2 cellular contexts compared by ENCODE assay signal in the genomic region with DNA sequence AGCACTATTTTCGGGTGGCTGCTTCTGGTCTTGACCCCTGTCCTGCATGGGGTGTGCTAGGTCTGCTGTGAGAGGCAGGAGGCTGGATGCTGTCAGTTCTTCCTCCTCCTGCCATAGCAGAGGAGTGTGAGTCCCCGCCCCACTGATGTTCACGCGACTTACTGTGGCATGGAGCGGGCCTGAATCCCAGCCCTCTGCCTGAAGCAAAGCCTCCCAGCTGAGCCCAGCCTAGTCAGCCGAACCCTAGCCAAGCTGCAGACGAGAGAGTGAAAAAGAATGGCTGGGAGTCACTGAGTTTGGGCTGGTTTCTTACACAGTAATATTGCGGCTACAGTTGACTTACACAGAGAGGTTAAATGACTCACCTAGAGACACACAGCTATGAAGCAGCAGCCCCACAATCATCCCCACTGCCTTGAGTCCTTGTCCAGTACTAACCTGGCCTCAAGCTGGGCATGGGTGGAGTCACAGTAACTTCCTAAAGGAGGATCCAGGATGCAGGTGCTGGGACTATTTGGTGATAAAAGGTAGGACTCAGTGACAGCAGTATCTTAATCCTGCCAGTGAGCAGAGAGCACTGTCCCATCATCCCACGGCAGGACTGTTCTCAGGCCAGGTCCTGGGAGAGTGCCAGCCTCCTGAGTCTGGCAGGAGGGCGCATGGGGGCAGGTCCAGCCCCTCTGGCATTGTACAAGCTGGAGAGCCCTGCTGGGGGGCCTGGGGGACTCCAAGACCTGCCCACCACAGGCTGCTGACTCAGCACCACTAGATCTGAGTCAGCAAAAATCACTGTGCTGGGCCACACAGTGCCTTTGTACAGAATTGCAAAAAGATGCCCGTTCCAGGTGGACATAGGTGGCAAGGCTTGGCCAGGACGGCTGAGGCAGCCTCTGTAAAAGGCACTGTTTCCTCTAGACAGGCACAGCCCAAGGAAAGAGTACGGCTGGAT.
TF ChIP-seq lines count a peak whose summit lies in the region.

No MANE protein-coding gene starts in this region.

TF ChIP-seq in A549, 52 proteins besides CTCF, POLR2A, EP300 and RAD21:
- TF ChIP-seq, protein P1, sequence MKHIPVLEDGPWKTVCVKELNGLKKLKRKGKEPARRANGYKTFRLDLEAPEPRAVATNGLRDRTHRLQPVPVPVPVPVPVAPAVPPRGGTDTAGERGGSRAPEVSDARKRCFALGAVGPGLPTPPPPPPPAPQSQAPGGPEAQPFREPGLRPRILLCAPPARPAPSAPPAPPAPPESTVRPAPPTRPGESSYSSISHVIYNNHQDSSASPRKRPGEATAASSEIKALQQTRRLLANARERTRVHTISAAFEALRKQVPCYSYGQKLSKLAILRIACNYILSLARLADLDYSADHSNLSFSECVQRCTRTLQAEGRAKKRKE (CRISPR knock-in tag; IDR thresholded peaks at IDR 0.05; ENCODE audit: low read depth), result no peak
- peak; percentile 97 for TF ChIP-seq MAFK (IDR thresholded peaks at IDR 0.05; ENCODE audit: partially characterized antibody)

TF ChIP-seq in H1, 55 proteins besides CTCF, POLR2A, EP300 and RAD21:
- TF ChIP-seq MAFK (IDR thresholded peaks at IDR 0.05; ENCODE audit: low read depth, low read length), result peak; percentile 89; the same call in 1 of the 2 replicates
- TF ChIP-seq TAF1 (IDR thresholded peaks at IDR 0.05; ENCODE audit: low read depth, low read length), result no peak
- no peak for TF ChIP-seq KDM4A (IDR thresholded peaks at IDR 0.05; ENCODE audit: low read depth, low read length, severe bottlenecking)
- TF ChIP-seq BACH1 (IDR thresholded peaks at IDR 0.05; ENCODE audit: low read length), result peak; percentile 98
- no peak for TF ChIP-seq POU5F1 (IDR thresholded peaks at IDR 0.05; ENCODE audit: low read depth, low read length)
- TF ChIP-seq GTF2F1 (IDR thresholded peaks at IDR 0.05; ENCODE audit: borderline replicate concordance, low read depth, low read length), result no peak
- no peak for TF ChIP-seq HDAC6 (IDR thresholded peaks at IDR 0.05; ENCODE audit: low read depth, low read length)
- TF ChIP-seq GABPA (IDR thresholded peaks at IDR 0.05; ENCODE audit: borderline replicate concordance, insufficient read depth, low read length), result no peak
- no peak for TF ChIP-seq CEBPB (IDR thresholded peaks at IDR 0.05; ENCODE audit: low read depth, low read length)
- no peak for TF ChIP-seq BCL11A (IDR thresholded peaks at IDR 0.05; ENCODE audit: low read depth in 2 of 2, low read length in 2 of 2)
- TF ChIP-seq, protein P2, sequence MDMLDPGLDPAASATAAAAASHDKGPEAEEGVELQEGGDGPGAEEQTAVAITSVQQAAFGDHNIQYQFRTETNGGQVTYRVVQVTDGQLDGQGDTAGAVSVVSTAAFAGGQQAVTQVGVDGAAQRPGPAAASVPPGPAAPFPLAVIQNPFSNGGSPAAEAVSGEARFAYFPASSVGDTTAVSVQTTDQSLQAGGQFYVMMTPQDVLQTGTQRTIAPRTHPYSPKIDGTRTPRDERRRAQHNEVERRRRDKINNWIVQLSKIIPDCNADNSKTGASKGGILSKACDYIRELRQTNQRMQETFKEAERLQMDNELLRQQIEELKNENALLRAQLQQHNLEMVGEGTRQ (IDR thresholded peaks at IDR 0.05; ENCODE audit: low read length), result no peak
- TF ChIP-seq, protein P3, sequence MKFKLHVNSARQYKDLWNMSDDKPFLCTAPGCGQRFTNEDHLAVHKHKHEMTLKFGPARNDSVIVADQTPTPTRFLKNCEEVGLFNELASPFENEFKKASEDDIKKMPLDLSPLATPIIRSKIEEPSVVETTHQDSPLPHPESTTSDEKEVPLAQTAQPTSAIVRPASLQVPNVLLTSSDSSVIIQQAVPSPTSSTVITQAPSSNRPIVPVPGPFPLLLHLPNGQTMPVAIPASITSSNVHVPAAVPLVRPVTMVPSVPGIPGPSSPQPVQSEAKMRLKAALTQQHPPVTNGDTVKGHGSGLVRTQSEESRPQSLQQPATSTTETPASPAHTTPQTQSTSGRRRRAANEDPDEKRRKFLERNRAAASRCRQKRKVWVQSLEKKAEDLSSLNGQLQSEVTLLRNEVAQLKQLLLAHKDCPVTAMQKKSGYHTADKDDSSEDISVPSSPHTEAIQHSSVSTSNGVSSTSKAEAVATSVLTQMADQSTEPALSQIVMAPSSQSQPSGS (IDR thresholded peaks at IDR 0.05; ENCODE audit: low read length), result no peak
- TF ChIP-seq, protein P4, sequence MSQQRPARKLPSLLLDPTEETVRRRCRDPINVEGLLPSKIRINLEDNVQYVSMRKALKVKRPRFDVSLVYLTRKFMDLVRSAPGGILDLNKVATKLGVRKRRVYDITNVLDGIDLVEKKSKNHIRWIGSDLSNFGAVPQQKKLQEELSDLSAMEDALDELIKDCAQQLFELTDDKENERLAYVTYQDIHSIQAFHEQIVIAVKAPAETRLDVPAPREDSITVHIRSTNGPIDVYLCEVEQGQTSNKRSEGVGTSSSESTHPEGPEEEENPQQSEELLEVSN (IDR thresholded peaks at IDR 0.05), result no peak
- TF ChIP-seq RFX5 (IDR thresholded peaks at IDR 0.05; ENCODE audit: borderline replicate concordance, low read depth, low read length), result no peak
- TF ChIP-seq RNF2 (IDR thresholded peaks at IDR 0.05; ENCODE audit: borderline replicate concordance, low read depth, low read length, missing control alignments, poor library complexity, severe bottlenecking), result no peak
- TF ChIP-seq TBP (IDR thresholded peaks at IDR 0.05; ENCODE audit: low read depth, low read length), result no peak
